28 cellular contexts compared by ENCODE assay signal in the genomic region with DNA sequence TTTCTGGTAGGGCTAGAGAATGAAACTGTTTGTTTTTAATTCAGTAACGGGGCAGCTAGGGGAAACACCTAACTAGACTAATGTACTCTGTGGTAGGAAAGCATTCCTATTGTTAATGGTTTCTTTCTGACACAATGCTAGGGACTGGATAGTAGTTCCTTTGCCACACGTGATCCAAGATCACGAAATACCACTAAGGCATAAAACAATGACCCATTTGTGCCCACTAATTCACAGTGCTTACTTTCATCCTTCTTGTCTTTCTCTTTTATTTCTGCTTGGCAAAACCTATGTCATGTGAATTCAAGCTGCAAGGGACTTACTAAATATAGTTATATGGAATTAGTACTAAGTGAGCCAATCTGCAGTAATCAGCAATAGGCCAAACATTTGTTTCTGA.
"Had no signal": no experiment of that assay in that cellular context is flagged by ENCODE, and none has a peak within 500 bp of the region (broad histone marks: within the 10 kb centered on the region; RNA-seq: fewer than 3 reads in every experiment).

No MANE protein-coding gene starts in this region.

- H3K36me3 ChIP-seq: heart right ventricle, left lung, lower lobe of right lung, neural progenitor cell, neutrophil, right atrium auricular region, right lobe of liver, stomach, thyroid gland, transverse colon, upper lobe of left lung, vagina had no signal

- DNase-seq: heart right ventricle; kidney; left colon; left lung; lower lobe of right lung; mammary epithelial cell; mesenchymal stem cell; naive thymus-derived CD8-positive, alpha-beta T cell; nephron progenitor cell; occipital lobe; right lobe of liver; stimulated activated CD4-positive, alpha-beta T cell treated with anti-CD3 and anti-CD28 coated beads, Interleukin-2, amount 100 ng/mL, for 24 hours; stimulated activated CD4-positive, alpha-beta T cell treated with anti-CD3 and anti-CD28 coated beads, Interleukin-4, amount 100 ng/mL, for 1 hour; stimulated activated naive B cell treated with anti-CD40 and anti-IgM and Interleukin-4, amounts not matched to agents 10 μg/mL and 1 μg/mL and 100 μg/mL, for 72 hours; stimulated activated naive CD8-positive, alpha-beta T cell treated with anti-CD3 and anti-CD28 coated beads, Interleukin-15, Interleukin-2, amounts not matched to agents 100 U/mL and 50 U/mL, for 24 hours; stomach; testis; thyroid gland; transverse colon; upper lobe of left lung had no signal

- H3K27ac ChIP-seq: heart right ventricle, hepatocyte, left lung, lower lobe of right lung, neural progenitor cell, neutrophil, parathyroid adenoma, right atrium auricular region, right lobe of liver, stomach, testis, thyroid gland, transverse colon, upper lobe of left lung, vagina had no signal

- H3K9me3 Mint-ChIP-seq: nephron progenitor cell, neural progenitor cell had no signal

- H3K27ac Mint-ChIP-seq: naive thymus-derived CD8-positive, alpha-beta T cell; nephron progenitor cell; neural progenitor cell; progenitor cell of endocrine pancreas; stimulated activated naive B cell treated with anti-CD40 and anti-IgM and Interleukin-4, amounts not matched to agents 10 μg/mL and 1 μg/mL and 100 μg/mL, for 72 hours had no signal

- ATAC-seq: heart right ventricle; left colon; left lung; lower lobe of right lung; naive thymus-derived CD8-positive, alpha-beta T cell; right lobe of liver; stimulated activated naive B cell treated with anti-CD40 and anti-IgM and Interleukin-4, amounts not matched to agents 10 μg/mL and 1 μg/mL and 100 μg/mL, for 72 hours; stimulated activated naive CD8-positive, alpha-beta T cell treated with anti-CD3 and anti-CD28 coated beads, Interleukin-15, Interleukin-2, amounts not matched to agents 100 U/mL and 50 U/mL, for 24 hours had no signal

- H3K27me3 ChIP-seq: heart right ventricle, hepatocyte, left lung, neural progenitor cell, neutrophil, right atrium auricular region, right lobe of liver, stomach, testis, thyroid gland, transverse colon, upper lobe of left lung, vagina had no signal

- H2AFZ ChIP-seq: hepatocyte, neural progenitor cell, parathyroid adenoma had no signal

- H3K36me3 Mint-ChIP-seq: naive thymus-derived CD8-positive, alpha-beta T cell; neural progenitor cell; stimulated activated naive B cell treated with anti-CD40 and anti-IgM and Interleukin-4, amounts not matched to agents 10 μg/mL and 1 μg/mL and 100 μg/mL, for 72 hours had no signal

- H3K9me3 ChIP-seq: left lung, lower lobe of right lung, neutrophil, right atrium auricular region, right lobe of liver, testis, thyroid gland, upper lobe of left lung, vagina had no signal

- H3K4me3 Mint-ChIP-seq: naive thymus-derived CD8-positive, alpha-beta T cell; nephron progenitor cell; neural progenitor cell; stimulated activated naive B cell treated with anti-CD40 and anti-IgM and Interleukin-4, amounts not matched to agents 10 μg/mL and 1 μg/mL and 100 μg/mL, for 72 hours had no signal

- H3K9ac ChIP-seq: neural progenitor cell, parathyroid adenoma had no signal

- H3K4me1 Mint-ChIP-seq: naive thymus-derived CD8-positive, alpha-beta T cell; nephron progenitor cell; neural progenitor cell; stimulated activated naive B cell treated with anti-CD40 and anti-IgM and Interleukin-4, amounts not matched to agents 10 μg/mL and 1 μg/mL and 100 μg/mL, for 72 hours had no signal

- H3K79me2 ChIP-seq: hepatocyte, parathyroid adenoma had no signal

- H3K4me3 ChIP-seq: heart right ventricle, hepatocyte, left lung, lower lobe of right lung, neural progenitor cell, right atrium auricular region, right lobe of liver, smooth muscle cell, stomach, testis, thyroid gland, transverse colon, upper lobe of left lung, vagina had no signal

- H3K4me2 ChIP-seq: hepatocyte, neural progenitor cell, smooth muscle cell had no signal

- H3K4me1 ChIP-seq: heart right ventricle, left lung, lower lobe of right lung, neural progenitor cell, parathyroid adenoma, right atrium auricular region, right lobe of liver, stomach, testis, thyroid gland, transverse colon, upper lobe of left lung, vagina had no signal

- H3K27me3 Mint-ChIP-seq: naive thymus-derived CD8-positive, alpha-beta T cell; progenitor cell of endocrine pancreas; stimulated activated naive B cell treated with anti-CD40 and anti-IgM and Interleukin-4, amounts not matched to agents 10 μg/mL and 1 μg/mL and 100 μg/mL, for 72 hours had no signal
